11 cellular contexts compared by ENCODE assay signal in the genomic region with DNA sequence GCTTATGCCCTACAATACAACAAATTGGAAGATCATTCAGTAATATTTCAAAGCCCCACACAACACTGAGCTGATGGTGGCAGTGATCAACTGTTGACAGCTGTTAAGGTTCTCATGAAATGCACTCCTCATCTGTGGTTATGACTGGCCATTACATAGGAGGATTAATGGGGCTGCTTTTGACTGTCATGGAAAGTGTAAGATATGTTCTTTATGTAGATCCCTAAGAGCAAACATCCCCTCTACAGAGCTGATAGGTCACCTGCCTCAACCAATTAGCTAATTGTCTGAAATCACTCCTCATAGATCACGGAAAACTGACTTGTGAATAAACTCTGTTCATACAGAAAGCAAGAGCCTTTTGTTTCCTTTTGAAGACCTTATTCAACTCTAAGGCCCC.
A peak's percentile ranks its signal among the peaks of the same experiment; 100 is the strongest.
DNase-seq lines count a peak whose midpoint lies in the region; ATAC-seq and TF ChIP-seq lines count a peak whose summit lies in the region.
"Had no signal": no experiment of that assay in that cellular context is flagged by ENCODE, and none has a peak within 500 bp of the region (broad histone marks: within the 10 kb centered on the region; RNA-seq: fewer than 3 reads in every experiment).

No MANE protein-coding gene starts in this region.

- POLR2A ChIA-PET in activated naive CD8-positive, alpha-beta T cell treated with anti-CD3 and anti-CD28 coated beads, Interleukin-2, amount 10 ng/mL, durations not matched to agents 7 days and 5 days (lab: Charles Lee): no interaction called here

- H3K4me3 Mint-ChIP-seq in activated naive CD8-positive, alpha-beta T cell treated with anti-CD3 and anti-CD28 coated beads, Interleukin-2, amount 10 ng/mL, durations not matched to agents 7 days and 5 days: peak overlapping the region; percentile 49
- no peak overlapping the region for H3K4me3 Mint-ChIP-seq in activated naive CD8-positive, alpha-beta T cell treated with anti-CD3 and anti-CD28 coated beads for 36 hours
- no peak overlapping the region for H3K4me3 Mint-ChIP-seq in endothelial cell (ENCODE audit: unreplicated experiment)
- H3K4me3 Mint-ChIP-seq: T-helper 17 cell had no signal

- ATAC-seq in activated naive CD8-positive, alpha-beta T cell treated with anti-CD3 and anti-CD28 coated beads, Interleukin-2, amount 10 ng/mL, durations not matched to agents 7 days and 5 days (ENCODE audit: low read depth): peak; percentile 30
- ATAC-seq in HG02763 (IDR thresholded peaks at IDR 0.05; ENCODE audit: unreplicated experiment) (no peak), GM18520 (IDR thresholded peaks at IDR 0.05; ENCODE audit: unreplicated experiment) (no peak), HG03039 (IDR thresholded peaks at IDR 0.05; ENCODE audit: unreplicated experiment) (no peak)
- ATAC-seq: left ventricle myocardium superior, T-helper 17 cell had no signal

- peaks cover 10% of the 10 kb centered on the region for H3K9me3 Mint-ChIP-seq in activated naive CD8-positive, alpha-beta T cell treated with anti-CD3 and anti-CD28 coated beads, Interleukin-2, amount 10 ng/mL, durations not matched to agents 7 days and 5 days
- H3K9me3 Mint-ChIP-seq in activated naive CD8-positive, alpha-beta T cell treated with anti-CD3 and anti-CD28 coated beads for 36 hours: no peaks in the 10 kb centered on the region
- H3K9me3 Mint-ChIP-seq in endothelial cell (ENCODE audit: unreplicated experiment): no peaks in the 10 kb centered on the region

- TF ChIP-seq CTCF in endothelial cell (IDR thresholded peaks at IDR 0.05; ENCODE audit: unreplicated experiment): no peak

- no peak for DNase-seq in activated naive CD8-positive, alpha-beta T cell treated with anti-CD3 and anti-CD28 coated beads, Interleukin-2, amount 10 ng/mL, durations not matched to agents 7 days and 5 days
- DNase-seq in activated naive CD8-positive, alpha-beta T cell treated with anti-CD3 and anti-CD28 coated beads for 36 hours: no peak
- peak; percentile 85 for DNase-seq in NCI-H748 treated with DMSO at 0.1 percent for 48 hours (lab: John Stamatoyannopoulos, UW)
- DNase-seq in endothelial cell (ENCODE audit: low spot score): no peak
- DNase-seq: GDM1, left ventricle myocardium superior, T-helper 17 cell had no signal

- H3K36me3 Mint-ChIP-seq in activated naive CD8-positive, alpha-beta T cell treated with anti-CD3 and anti-CD28 coated beads, Interleukin-2, amount 10 ng/mL, durations not matched to agents 7 days and 5 days: peaks cover 20% of the 10 kb centered on the region
- no peaks in the 10 kb centered on the region for H3K36me3 Mint-ChIP-seq in activated naive CD8-positive, alpha-beta T cell treated with anti-CD3 and anti-CD28 coated beads for 36 hours
- H3K36me3 Mint-ChIP-seq in endothelial cell (ENCODE audit: low read depth, unreplicated experiment): peaks cover 11% of the 10 kb centered on the region

- H3K27ac ChIP-seq in temporal lobe (ENCODE audit: low read depth, low read length): peak overlapping the region; percentile 93

- peaks cover 11% of the 10 kb centered on the region for H3K27me3 Mint-ChIP-seq in activated naive CD8-positive, alpha-beta T cell treated with anti-CD3 and anti-CD28 coated beads, Interleukin-2, amount 10 ng/mL, durations not matched to agents 7 days and 5 days
- no peaks in the 10 kb centered on the region for H3K27me3 Mint-ChIP-seq in activated naive CD8-positive, alpha-beta T cell treated with anti-CD3 and anti-CD28 coated beads for 36 hours
- no peaks in the 10 kb centered on the region for H3K27me3 Mint-ChIP-seq in endothelial cell (ENCODE audit: unreplicated experiment)
- H3K27me3 Mint-ChIP-seq: T-helper 17 cell had no signal

- H3K27ac Mint-ChIP-seq in activated naive CD8-positive, alpha-beta T cell treated with anti-CD3 and anti-CD28 coated beads, Interleukin-2, amount 10 ng/mL, durations not matched to agents 7 days and 5 days: peak overlapping the region; percentile 65
- no peak overlapping the region for H3K27ac Mint-ChIP-seq in activated naive CD8-positive, alpha-beta T cell treated with anti-CD3 and anti-CD28 coated beads for 36 hours
- peak overlapping the region; percentile 62 for H3K27ac Mint-ChIP-seq in endothelial cell (ENCODE audit: unreplicated experiment)
- H3K27ac Mint-ChIP-seq: T-helper 17 cell had no signal

- H3K4me1 Mint-ChIP-seq in activated naive CD8-positive, alpha-beta T cell treated with anti-CD3 and anti-CD28 coated beads, Interleukin-2, amount 10 ng/mL, durations not matched to agents 7 days and 5 days: peaks cover 22% of the 10 kb centered on the region
- H3K4me1 Mint-ChIP-seq in activated naive CD8-positive, alpha-beta T cell treated with anti-CD3 and anti-CD28 coated beads for 36 hours: peaks cover 9% of the 10 kb centered on the region
- H3K4me1 Mint-ChIP-seq in endothelial cell (ENCODE audit: unreplicated experiment): peaks cover 32% of the 10 kb centered on the region
